Comparison of ENCODE assay signal across 1 cellular context in genomic region chr17:8162997-8163977, GRCh38.
TF ChIP-seq lines count a peak whose summit lies in the region.

No MANE protein-coding gene starts in this region.

TF ChIP-seq in neural cell, 6 proteins besides CTCF, POLR2A, EP300 and RAD21 (continued from another document):
- TF ChIP-seq REST (IDR thresholded peaks at IDR 0.05; ENCODE audit: borderline replicate concordance) (no peak), MXI1 (conservative IDR thresholded peaks at IDR 0.05; ENCODE audit: poor library complexity, severe bottlenecking) (no peak), EZH2 (IDR thresholded peaks at IDR 0.05; ENCODE audit: borderline replicate concordance, insufficient read depth, low read length, poor library complexity, severe bottlenecking) (no peak), TAF1 (IDR thresholded peaks at IDR 0.05; ENCODE audit: low read depth) (no peak), POLR2AphosphoS5 (IDR thresholded peaks at IDR 0.05) (no peak)
TF ChIP-seq in neural cell: peak in this region for 0.
